ENCODE assay signal across 29 cellular contexts in genomic region chr6:135664527-135664926, GRCh38.
DNase-seq lines count a peak whose midpoint lies in the region; ATAC-seq and TF ChIP-seq lines count a peak whose summit lies in the region.
"Had no signal": no experiment of that assay in that cellular context is flagged by ENCODE, and none has a peak within 500 bp of the region (broad histone marks: within the 10 kb centered on the region; RNA-seq: fewer than 3 reads in every experiment).

No MANE protein-coding gene starts in this region.

- no peak for TF ChIP-seq CTCF in SK-N-SH (IDR thresholded peaks at IDR 0.05)
- no peak for TF ChIP-seq CTCF in HEK293 (tag by site-specific recombination; IDR thresholded peaks at IDR 0.05)

- H3K27me3 ChIP-seq in SK-N-SH (ENCODE audit: insufficient read depth) = no peaks in the 10 kb centered on the region
- H3K27me3 ChIP-seq: BE2C, BLaER1 had no signal

- TF ChIP-seq RAD21 in SK-N-SH (IDR thresholded peaks at IDR 0.05; ENCODE audit: low read length) = no peak

- H3F3A ChIP-seq in SK-N-SH (replicated peaks; ENCODE audit: insufficient read depth) = no peaks in the 10 kb centered on the region

- no peaks in the 10 kb centered on the region for H3K9me2 ChIP-seq in SK-N-SH

- no peaks in the 10 kb centered on the region for H3K79me2 ChIP-seq in SK-N-SH (ENCODE audit: insufficient read depth)

- H3K4me3 ChIP-seq in SK-N-SH (ENCODE audit: low read depth in 2 of 2, low read length in 1 of 2) = no peak overlapping the region
- no peak overlapping the region for H3K4me3 ChIP-seq in HEK293 (ENCODE audit: low read depth, low read length)
- H3K4me3 ChIP-seq: A549; BLaER1; BLaER1 treated with 17β-estradiol and CSF1 and Interleukin-3, amounts not matched to agents 10 nM and 100 nM had no signal

- no peak overlapping the region for H2AFZ ChIP-seq in SK-N-SH (ENCODE audit: low read depth)

- H3K27ac ChIP-seq in SK-N-SH (ENCODE audit: low read depth in 2 of 2, low read length in 1 of 2) = no peak overlapping the region
- no peak overlapping the region for H3K27ac ChIP-seq in HEK293 (ENCODE audit: extremely low read depth, low read depth, low read length)
- H3K27ac ChIP-seq: 22Rv1; A549; BLaER1; BLaER1 treated with 17β-estradiol and CSF1 and Interleukin-3, amounts not matched to agents 10 nM and 100 nM; C4-2B had no signal

- no peak for DNase-seq in SK-N-SH
- DNase-seq: 8988T; ACHN; AML-193; BE2C; C1 segment of cervical spinal cord; Caco-2; Calu3; CD4-positive, alpha-beta memory T cell; CD4-positive, alpha-beta T cell; CD4-positive, CD25-positive, alpha-beta regulatory T cell; CD8-positive, alpha-beta memory T cell; CD8-positive, alpha-beta T cell; COR-L47; DMS 273 treated with DMSO at 0.1 percent for 48 hours; DMS153; DMS53; DMS79; DMS79 treated with DMSO at 0.1 percent for 48 hours; DND-41; EL had no signal

- H3K9me3 ChIP-seq in SK-N-SH (no peaks in the 10 kb centered on the region), HEK293 (ENCODE audit: control insufficient read depth, insufficient read depth, low read depth, low read length) (no peaks in the 10 kb centered on the region)
- H3K9me3 ChIP-seq: A549, BE2C, BLaER1, Caco-2 had no signal

- no peak overlapping the region for H3K9ac ChIP-seq in SK-N-SH
- H3K9ac ChIP-seq: BLaER1; BLaER1 treated with 17β-estradiol and CSF1 and Interleukin-3, amounts not matched to agents 10 nM and 100 nM had no signal

- H4K20me1 ChIP-seq in SK-N-SH (ENCODE audit: insufficient read depth) = no peaks in the 10 kb centered on the region
- H4K20me1 ChIP-seq: BLaER1; BLaER1 treated with 17β-estradiol and CSF1 and Interleukin-3, amounts not matched to agents 10 nM and 100 nM had no signal

- H3K4me2 ChIP-seq in SK-N-SH = no peak overlapping the region
- H3K4me2 ChIP-seq: A549; BLaER1; BLaER1 treated with 17β-estradiol and CSF1 and Interleukin-3, amounts not matched to agents 10 nM and 100 nM had no signal

- CTCF ChIA-PET in SK-N-SH (lab: Yijun Ruan, JAX) = no interaction called here
- CTCF ChIA-PET in HEK293 (lab: Yijun Ruan, JAX) = no interaction called here

- no peaks in the 10 kb centered on the region for H3K36me3 ChIP-seq in SK-N-SH (replicated peaks in 1 of 2; ENCODE audit: control insufficient read depth in 1 of 2, insufficient read depth in 2 of 2, low read length in 1 of 2)
- H3K36me3 ChIP-seq in HEK293 (ENCODE audit: control insufficient read depth in 2 of 2, insufficient read depth in 1 of 2, low read length in 2 of 2) = no peaks in the 10 kb centered on the region
- H3K36me3 ChIP-seq: BE2C; BLaER1; BLaER1 treated with 17β-estradiol and CSF1 and Interleukin-3, amounts not matched to agents 10 nM and 100 nM had no signal

- POLR2A ChIA-PET in SK-N-SH (lab: Yijun Ruan, JAX) = no interaction called here
- POLR2A ChIA-PET in HEK293 (lab: Yijun Ruan, JAX) = no interaction called here

- 82% methylated on average over 3 of the region's 3 CpGs for WGBS in SK-N-SH (ENCODE audit: low lambda C conversion rate)

- H3K4me1 ChIP-seq in SK-N-SH (ENCODE audit: control insufficient read depth in 1 of 2, insufficient read depth in 2 of 2, low read depth in 1 of 2, low read length in 1 of 2) (peaks cover 0 to 2% of the 10 kb centered on the region in 2 experiments; a peak in 1 of 4 replicates), HEK293 (ENCODE audit: control insufficient read depth, insufficient read depth, low read length) (peaks cover 4% of the 10 kb centered on the region; the same call in 1 of the 2 replicates)
- H3K4me1 ChIP-seq: A549; BE2C; BLaER1; BLaER1 treated with 17β-estradiol and CSF1 and Interleukin-3, amounts not matched to agents 10 nM and 100 nM; Caco-2 had no signal

- no peak for TF ChIP-seq EP300 in SK-N-SH (IDR thresholded peaks at IDR 0.05; ENCODE audit: borderline replicate concordance in 1 of 2, low read depth in 1 of 2, low read length in 1 of 2)

- ATAC-seq in SK-N-SH treated with all-trans-retinoic acid at 6 μM for 48 hours (no peak), HG03571 (IDR thresholded peaks at IDR 0.05; ENCODE audit: unreplicated experiment) (no peak)
- ATAC-seq: A549; CD8-positive, alpha-beta T cell had no signal

TF ChIP-seq in SK-N-SH treated with all-trans-retinoic acid at 6 μM for 48 hours, 23 proteins besides CTCF, POLR2A, EP300 and RAD21:
- no peak for TF ChIP-seq PATZ1 (CRISPR knock-in tag; IDR thresholded peaks at IDR 0.05; ENCODE audit: borderline replicate concordance)
- peak; percentile 94 for TF ChIP-seq ZNF8 (CRISPR knock-in tag; IDR thresholded peaks at IDR 0.05)
- TF ChIP-seq ISL1 (CRISPR knock-in tag; IDR thresholded peaks at IDR 0.05) = no peak

TF ChIP-seq in SK-N-SH, 30 proteins besides CTCF, POLR2A, EP300 and RAD21 (continues in another document):
- TF ChIP-seq ZBTB33 (IDR thresholded peaks at IDR 0.05; ENCODE audit: borderline replicate concordance, low read depth) (no peak), USF2 (IDR thresholded peaks at IDR 0.05; ENCODE audit: borderline replicate concordance, low read depth, low read length) (no peak), RXRA (IDR thresholded peaks at IDR 0.05; ENCODE audit: borderline replicate concordance, low read depth) (no peak), SIN3A (IDR thresholded peaks at IDR 0.05; ENCODE audit: borderline replicate concordance, low read depth, low read length) (no peak), MAX (IDR thresholded peaks at IDR 0.05; ENCODE audit: low read depth) (no peak), MXI1 (IDR thresholded peaks at IDR 0.05; ENCODE audit: low read depth, low read length) (no peak), JUND (IDR thresholded peaks at IDR 0.05) (no peak), MEF2A (IDR thresholded peaks at IDR 0.05; ENCODE audit: borderline replicate concordance, low read depth) (no peak), RCOR1 (IDR thresholded peaks at IDR 0.05; ENCODE audit: low read length) (no peak)

TF ChIP-seq in HEK293, 187 proteins besides CTCF, POLR2A, EP300 and RAD21:
- TF ChIP-seq ZNF146 (tag by site-specific recombination; IDR thresholded peaks at IDR 0.05) (0 out of 2 replicates have a peak, but pooled peaks have one; percentile 11), ZNF791 (tag by site-specific recombination; IDR thresholded peaks at IDR 0.05) (no peak)
